ENCODE assay signal across 9 cellular contexts in the genomic region with DNA sequence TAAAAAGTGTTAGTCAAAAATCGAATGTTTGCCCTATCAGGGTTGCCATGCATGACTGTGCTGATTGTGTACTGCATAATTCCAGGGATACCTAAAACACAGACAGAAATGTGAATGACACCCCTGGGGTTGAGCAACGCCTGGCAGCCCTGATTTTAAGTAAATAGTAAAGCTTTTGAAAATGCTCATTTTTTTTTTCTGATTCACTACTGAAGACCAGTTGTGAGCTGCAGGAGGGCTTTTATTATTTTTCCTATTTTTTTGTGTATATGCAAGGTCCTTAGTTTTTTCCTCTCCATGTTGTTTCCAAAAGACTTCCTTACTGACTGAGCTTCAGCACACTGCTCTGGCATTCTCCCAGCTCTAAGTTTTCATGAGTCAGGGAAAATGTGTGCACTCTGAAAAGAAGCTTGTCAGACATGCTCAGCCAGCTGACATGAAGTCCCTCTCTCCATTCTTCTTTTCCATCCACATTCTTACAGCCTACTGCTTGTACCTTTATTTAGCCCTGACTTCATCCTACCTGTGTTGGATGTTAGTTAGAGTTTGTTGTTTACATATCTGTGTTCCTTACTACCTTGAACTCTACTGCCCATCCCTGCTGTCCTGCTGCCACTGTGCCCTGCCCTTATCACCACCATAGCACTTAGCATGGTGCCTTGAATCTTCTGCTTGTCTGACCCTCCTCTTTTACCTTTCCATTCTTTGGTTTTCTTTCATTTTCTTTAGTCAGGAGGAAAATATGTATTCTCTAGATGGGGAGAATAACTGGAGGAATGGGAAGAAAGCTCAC.
DNase-seq lines count a peak whose midpoint lies in the region; ATAC-seq and TF ChIP-seq lines count a peak whose summit lies in the region.
"Had no signal": no experiment of that assay in that cellular context is flagged by ENCODE, and none has a peak within 500 bp of the region (broad histone marks: within the 10 kb centered on the region; RNA-seq: fewer than 3 reads in every experiment).

No MANE protein-coding gene starts in this region.

- peak overlapping the region; percentile 13 for H3K27ac Mint-ChIP-seq in endothelial cell (ENCODE audit: unreplicated experiment)
- peak overlapping the region in 2 of 10 donors; percentile 2 to 23 for H3K27ac Mint-ChIP-seq in naive thymus-derived CD8-positive, alpha-beta T cell

- no peak overlapping the region for H3K4me3 Mint-ChIP-seq in endothelial cell (ENCODE audit: unreplicated experiment)
- no peak overlapping the region for H3K4me3 Mint-ChIP-seq in naive thymus-derived CD8-positive, alpha-beta T cell
- H3K4me3 Mint-ChIP-seq: effector memory CD8-positive, alpha-beta T cell had no signal

- DNase-seq in ELR (ENCODE audit: low read depth) (peak; percentile 57), endothelial cell (ENCODE audit: low spot score) (no peak), BE2C (no peak)
- no peak for DNase-seq in naive thymus-derived CD8-positive, alpha-beta T cell
- DNase-seq: effector memory CD8-positive, alpha-beta T cell had no signal

- H3K9me3 ChIP-seq in OCI-LY3 (ENCODE audit: insufficient read depth, low read length) (no peaks in the 10 kb centered on the region), parathyroid adenoma (ENCODE audit: control insufficient read depth, low read length) (no peaks in the 10 kb centered on the region), BE2C (no peaks in the 10 kb centered on the region)
- H3K9me3 ChIP-seq: upper lobe of left lung had no signal

- H3K9ac ChIP-seq in OCI-LY3 (ENCODE audit: low read length) (no peak overlapping the region), parathyroid adenoma (no peak overlapping the region)

- H3K4me3 ChIP-seq in OCI-LY3 (ENCODE audit: low read length) (no peak overlapping the region), parathyroid adenoma (ENCODE audit: low read depth, low read length) (no peak overlapping the region), BE2C (ENCODE audit: low read depth, low read length) (no peak overlapping the region)
- H3K4me3 ChIP-seq: upper lobe of left lung had no signal

- TF ChIP-seq CTCF in OCI-LY3 (IDR thresholded peaks at IDR 0.05; ENCODE audit: low read depth, low read length) (no peak), endothelial cell (IDR thresholded peaks at IDR 0.05; ENCODE audit: unreplicated experiment) (no peak), parathyroid adenoma (IDR thresholded peaks at IDR 0.05) (no peak), BE2C (IDR thresholded peaks at IDR 0.05; ENCODE audit: low read depth, low read length) (no peak)

- peaks cover 22% of the 10 kb centered on the region for H3K4me1 ChIP-seq in OCI-LY3 (ENCODE audit: low read length)
- H3K4me1 ChIP-seq in parathyroid adenoma: peaks cover 4% of the 10 kb centered on the region
- no peaks in the 10 kb centered on the region for H3K4me1 ChIP-seq in BE2C

- H3K79me2 ChIP-seq in OCI-LY3 (ENCODE audit: low read length) (no peaks in the 10 kb centered on the region), parathyroid adenoma (no peaks in the 10 kb centered on the region)

- no peaks in the 10 kb centered on the region for H3K36me3 Mint-ChIP-seq in endothelial cell (ENCODE audit: low read depth, unreplicated experiment)
- H3K36me3 Mint-ChIP-seq in naive thymus-derived CD8-positive, alpha-beta T cell: no peaks in the 10 kb centered on the region

- H3K27me3 ChIP-seq in OCI-LY3 (ENCODE audit: low read depth, low read length): 0 out of 2 replicates have a peak, but pooled peaks cover 3% of the 10 kb centered on the region
- no peaks in the 10 kb centered on the region for H3K27me3 ChIP-seq in parathyroid adenoma (ENCODE audit: control insufficient read depth, insufficient read depth, low read length)
- H3K27me3 ChIP-seq in BE2C: peaks cover 25% of the 10 kb centered on the region; the same call in 1 of the 2 replicates
- H3K27me3 ChIP-seq: upper lobe of left lung had no signal

- H4K20me1 ChIP-seq in OCI-LY3 (ENCODE audit: insufficient read depth, low read length): no peaks in the 10 kb centered on the region

- no peak for ATAC-seq in naive thymus-derived CD8-positive, alpha-beta T cell
- ATAC-seq in HG03280 (IDR thresholded peaks at IDR 0.05; ENCODE audit: unreplicated experiment): no peak
- ATAC-seq: effector memory CD8-positive, alpha-beta T cell had no signal

- H3K4me1 Mint-ChIP-seq in endothelial cell (ENCODE audit: unreplicated experiment): peaks cover 9% of the 10 kb centered on the region
- peaks cover 0 to 6% (median under 1%) of the 10 kb centered on the region in 4 donors for H3K4me1 Mint-ChIP-seq in naive thymus-derived CD8-positive, alpha-beta T cell

- no peaks in the 10 kb centered on the region for H3K9me3 Mint-ChIP-seq in endothelial cell (ENCODE audit: unreplicated experiment)
- H3K9me3 Mint-ChIP-seq in naive thymus-derived CD8-positive, alpha-beta T cell: no peaks in the 10 kb centered on the region
- H3K9me3 Mint-ChIP-seq: effector memory CD8-positive, alpha-beta T cell had no signal

- POLR2A ChIA-PET in naive thymus-derived CD8-positive, alpha-beta T cell (lab: Charles Lee): no interaction called here

- H3K36me3 ChIP-seq in OCI-LY3 (replicated peaks; ENCODE audit: low read depth, low read length): no peaks in the 10 kb centered on the region
- H3K36me3 ChIP-seq in parathyroid adenoma (ENCODE audit: control insufficient read depth, insufficient read depth, low read length): no peaks in the 10 kb centered on the region
- no peaks in the 10 kb centered on the region for H3K36me3 ChIP-seq in BE2C
- H3K36me3 ChIP-seq: upper lobe of left lung had no signal

- peak overlapping the region; percentile 12; the same call in 1 of the 2 replicates for H2AFZ ChIP-seq in OCI-LY3 (ENCODE audit: low read depth, low read length)
- peak overlapping the region; percentile 70 for H2AFZ ChIP-seq in parathyroid adenoma

- H3K27ac ChIP-seq in OCI-LY3 (ENCODE audit: low read length) (no peak overlapping the region), parathyroid adenoma (peak overlapping the region; percentile 62)
- H3K27ac ChIP-seq: upper lobe of left lung had no signal

- H3K4me2 ChIP-seq in OCI-LY3 (ENCODE audit: low read length) (no peak overlapping the region), parathyroid adenoma (ENCODE audit: low read length) (no peak overlapping the region)

- no peaks in the 10 kb centered on the region for H3K27me3 Mint-ChIP-seq in endothelial cell (ENCODE audit: unreplicated experiment)
- peaks cover 0 to 8% (median 3%) of the 10 kb centered on the region in 5 donors for H3K27me3 Mint-ChIP-seq in naive thymus-derived CD8-positive, alpha-beta T cell
